15 cellular contexts compared by ENCODE assay signal in the genomic region with DNA sequence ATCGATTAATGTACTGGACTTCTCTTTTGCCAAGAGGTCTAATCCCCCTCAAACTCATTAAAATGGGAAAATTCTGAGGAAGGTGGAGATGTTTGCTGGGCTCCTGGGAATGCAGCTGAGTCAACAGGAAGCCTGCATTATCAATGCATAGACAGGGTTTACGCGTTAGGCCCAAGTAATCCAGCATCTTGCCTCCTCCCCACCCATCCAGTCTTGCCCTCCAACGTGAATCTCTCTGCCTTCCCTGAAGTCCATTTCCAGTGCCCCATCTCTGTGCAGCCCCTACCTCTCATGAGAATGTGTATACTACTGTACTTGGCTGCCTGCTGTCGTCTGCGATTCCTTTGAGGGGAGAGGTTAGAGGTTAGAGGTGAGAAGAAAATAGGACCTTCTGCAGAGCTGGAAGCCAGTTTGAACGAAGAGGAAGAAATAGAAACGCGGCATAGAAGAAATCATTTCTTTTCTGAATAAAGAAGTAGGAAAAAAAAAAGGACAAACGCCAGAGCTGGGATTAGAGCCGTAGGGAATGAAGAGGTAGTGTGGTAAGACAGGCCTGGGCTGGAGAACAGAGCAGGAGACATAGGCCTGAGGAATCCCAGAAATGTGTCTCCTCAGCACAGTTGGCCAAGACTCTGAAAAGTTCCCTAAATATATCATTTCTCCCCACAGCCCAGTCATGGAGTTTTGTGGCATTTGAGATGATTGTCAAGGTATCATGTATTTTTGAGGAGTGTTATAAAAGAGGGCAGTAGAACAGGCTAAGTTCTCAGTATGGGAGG.
DNase-seq lines count a peak whose midpoint lies in the region; TF ChIP-seq lines count a peak whose summit lies in the region.
"Had no signal": no experiment of that assay in that cellular context is flagged by ENCODE, and none has a peak within 500 bp of the region (broad histone marks: within the 10 kb centered on the region; RNA-seq: fewer than 3 reads in every experiment).

No MANE protein-coding gene starts in this region.

- intact Hi-C loops in MCF 10A (cut with micrococcal nuclease), result no loop called here

- CTCF ChIA-PET in MCF 10A (lab: Yijun Ruan, JAX), result interaction anchor here (0.6 to 1.9 kb wide), 3 partner anchors 31 to 76 kb away, joined by 3 to 6 read pairs (median 4); a partner anchor contains a TSS

- no peaks in the 10 kb centered on the region for H3K9me3 Mint-ChIP-seq in HFFc6
- H3K9me3 Mint-ChIP-seq in MCF 10A (ENCODE audit: unreplicated experiment), result no peaks in the 10 kb centered on the region
- H3K9me3 Mint-ChIP-seq: activated naive CD4-positive, alpha-beta T cell treated with anti-CD3 and anti-CD28 coated beads, Interleukin-2, amount 10 ng/mL, durations not matched to agents 7 days and 5 days; CD8-positive, alpha-beta T cell had no signal

- no peak for DNase-seq in HFFc6
- DNase-seq in MCF 10A (ENCODE audit: unreplicated experiment), result no peak
- DNase-seq in hepatic stellate cell (ENCODE audit: low spot score), result peak; percentile 54
- peak; percentile 32 for DNase-seq in pulmonary artery endothelial cell (ENCODE audit: low read depth, low spot score)
- no peak for DNase-seq in NCI-H2107 (lab: John Stamatoyannopoulos, UW)
- DNase-seq in retina, result no peak
- no peak for DNase-seq in GM20000 (ENCODE audit: low spot score)
- DNase-seq: activated CD8-positive, alpha-beta memory T cell treated with anti-CD3 and anti-CD28 coated beads, Interleukin-2, amount 10 ng/mL, durations not matched to agents 7 days and 5 days; activated naive CD4-positive, alpha-beta T cell treated with anti-CD3 and anti-CD28 coated beads, Interleukin-2, amount 10 ng/mL, durations not matched to agents 7 days and 5 days; cortex of kidney; left cardiac atrium; MG63; SJCRH30; spleen had no signal

- TF ChIP-seq CTCF in HFFc6 (IDR thresholded peaks at IDR 0.05) (no peak), MCF 10A (IDR thresholded peaks at IDR 0.05; ENCODE audit: unreplicated experiment) (no peak), GM20000 (IDR thresholded peaks at IDR 0.05; ENCODE audit: extremely low read depth, missing control alignments) (no peak)

- H3K4me1 Mint-ChIP-seq in HFFc6 (ENCODE audit: low read depth), result peaks cover 47% of the 10 kb centered on the region
- H3K4me1 Mint-ChIP-seq in MCF 10A (ENCODE audit: insufficient read depth, unreplicated experiment), result no peaks in the 10 kb centered on the region
- H3K4me1 Mint-ChIP-seq: activated CD8-positive, alpha-beta memory T cell treated with anti-CD3 and anti-CD28 coated beads, Interleukin-2, amount 10 ng/mL, durations not matched to agents 7 days and 5 days had no signal

- POLR2A ChIA-PET in MCF 10A (lab: Yijun Ruan, JAX), result interaction anchor here (0.7 kb wide), 1 partner anchor 15 kb away, joined by 3 read pairs; no protein-coding TSS in a partner anchor

- H3K4me3 Mint-ChIP-seq in HFFc6, result peak overlapping the region; percentile 16; the same call in 1 of the 2 replicates
- H3K4me3 Mint-ChIP-seq in MCF 10A (ENCODE audit: unreplicated experiment), result no peak overlapping the region
- H3K4me3 Mint-ChIP-seq: activated CD8-positive, alpha-beta memory T cell treated with anti-CD3 and anti-CD28 coated beads, Interleukin-2, amount 10 ng/mL, durations not matched to agents 7 days and 5 days; activated naive CD4-positive, alpha-beta T cell treated with anti-CD3 and anti-CD28 coated beads, Interleukin-2, amount 10 ng/mL, durations not matched to agents 7 days and 5 days; CD8-positive, alpha-beta T cell had no signal

- H3K36me3 Mint-ChIP-seq in HFFc6 (ENCODE audit: low read depth), result peaks cover 83% of the 10 kb centered on the region
- peaks cover 75% of the 10 kb centered on the region for H3K36me3 Mint-ChIP-seq in MCF 10A (ENCODE audit: insufficient read depth, unreplicated experiment)
- H3K36me3 Mint-ChIP-seq: activated naive CD4-positive, alpha-beta T cell treated with anti-CD3 and anti-CD28 coated beads, Interleukin-2, amount 10 ng/mL, durations not matched to agents 7 days and 5 days; CD8-positive, alpha-beta T cell had no signal

- peaks cover 25% of the 10 kb centered on the region for H3K27me3 Mint-ChIP-seq in HFFc6 (ENCODE audit: insufficient read depth)
- H3K27me3 Mint-ChIP-seq in MCF 10A (ENCODE audit: insufficient read depth, unreplicated experiment), result no peaks in the 10 kb centered on the region
- H3K27me3 Mint-ChIP-seq: activated CD8-positive, alpha-beta memory T cell treated with anti-CD3 and anti-CD28 coated beads, Interleukin-2, amount 10 ng/mL, durations not matched to agents 7 days and 5 days; activated naive CD4-positive, alpha-beta T cell treated with anti-CD3 and anti-CD28 coated beads, Interleukin-2, amount 10 ng/mL, durations not matched to agents 7 days and 5 days had no signal

- H3K27ac Mint-ChIP-seq in HFFc6 (peak overlapping the region; percentile 60), MCF 10A (ENCODE audit: low read depth, unreplicated experiment) (peak overlapping the region; percentile 53)
- H3K27ac Mint-ChIP-seq: activated CD8-positive, alpha-beta memory T cell treated with anti-CD3 and anti-CD28 coated beads, Interleukin-2, amount 10 ng/mL, durations not matched to agents 7 days and 5 days; activated naive CD4-positive, alpha-beta T cell treated with anti-CD3 and anti-CD28 coated beads, Interleukin-2, amount 10 ng/mL, durations not matched to agents 7 days and 5 days; CD8-positive, alpha-beta T cell had no signal

- BruUV-seq in MCF 10A (replicated peaks; lab: Mats Ljungman, UMichigan), result no TSS peak

Comparison
In these comparisons a context has a peak if more than half of its experiments do, and no peak if none do; other contexts are left out.
1. DNase-seq: peak in hepatic stellate cell (single experiment) and pulmonary artery endothelial cell (single experiment); none in HFFc6 (single experiment), MCF 10A (single experiment), NCI-H2107 (single experiment), retina (single experiment) and GM20000 (single experiment).